8 cellular contexts compared by ENCODE assay signal in the genomic region with DNA sequence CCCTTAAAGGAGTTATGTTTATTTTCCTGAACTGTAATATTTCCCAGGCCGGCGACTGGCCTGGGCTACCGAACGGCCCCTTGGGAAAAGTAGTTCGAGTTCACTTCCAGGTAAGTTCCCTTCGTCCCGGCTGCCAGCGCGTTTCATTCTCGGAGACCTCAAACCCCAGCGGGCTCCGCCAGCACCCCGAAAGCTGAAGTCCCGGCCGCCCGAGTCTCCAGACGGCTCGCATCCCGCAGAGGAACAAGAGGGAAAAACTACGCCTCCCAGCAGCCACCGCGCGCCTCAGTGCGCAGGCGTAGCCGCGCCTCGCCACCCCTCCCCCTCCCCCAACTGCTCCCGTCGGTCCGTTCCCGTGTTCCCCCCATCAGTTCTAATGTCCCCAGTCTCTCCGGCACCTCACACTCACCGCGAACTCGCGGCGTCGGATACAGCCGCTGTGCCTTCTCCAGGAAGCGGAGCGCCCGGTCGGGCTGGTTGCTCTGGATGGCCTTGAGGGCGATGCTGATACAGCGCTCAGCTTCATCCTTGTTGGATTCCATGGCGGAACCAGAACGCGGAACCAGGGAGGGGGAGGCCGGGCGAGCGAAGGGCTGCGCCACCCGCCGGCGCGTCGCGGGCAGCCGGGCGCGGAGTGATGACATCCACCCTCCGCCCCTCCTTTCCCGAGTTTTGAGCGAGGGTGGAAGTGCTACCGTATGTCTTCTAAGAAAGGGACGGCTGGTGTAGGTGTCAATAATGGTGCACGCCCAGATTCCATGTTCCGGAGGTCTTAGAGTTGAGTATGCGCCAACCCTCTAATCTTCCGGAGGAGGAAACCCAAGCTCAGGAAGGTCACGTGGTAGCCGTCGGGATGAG. TPM values are rescaled to one million over a fixed set of nuclear protein-coding genes. Genes with fewer than 3 reads are reported as not detected.
DNase-seq lines count a peak whose midpoint lies in the region; ATAC-seq, FAIRE-seq and TF ChIP-seq lines count a peak whose summit lies in the region.

Gene DNAJB12 (minus strand): TSS at position 564 of the 858 bp plus-strand sequence. CDS start 22 bp downstream, at position 542.

- WGBS in right cardiac atrium: under 1% methylated on average over 74 of the region's 74 CpGs
- 0 to 1% (median 0%) methylated on average over 68 to 74 of the region's 74 CpGs for WGBS in psoas muscle, 3 donors
- WGBS in urinary bladder: under 1% methylated on average over 74 of the region's 74 CpGs

- no peaks in the 10 kb centered on the region for H3K9me3 ChIP-seq in ascending aorta
- no peaks in the 10 kb centered on the region for H3K9me3 ChIP-seq in right cardiac atrium (ENCODE audit: control insufficient read depth, low read length)
- H3K9me3 ChIP-seq in psoas muscle: no peaks in the 10 kb centered on the region

- intact Hi-C loops in ascending aorta (cut with DNase I) (loop anchor here (10.0 kb wide), 1 partner anchor 810 kb away; the partner anchor contains the start of genes ECD and FAM149B1), right cardiac atrium (cut with DNase I) (no loop called here), psoas muscle (cut with DNase I) (no loop called here)

- ATAC-seq in HG02973 (IDR thresholded peaks at IDR 0.05; ENCODE audit: unreplicated experiment) (peak; percentile 66), right cardiac atrium (peak; percentile 91 to 92), psoas muscle (peak; percentile 89 to 93 (median 90))

- H3K4me1 ChIP-seq in ascending aorta: peaks cover 10 to 14% of the 10 kb centered on the region in 2 donors
- H3K4me1 ChIP-seq in right cardiac atrium (ENCODE audit: control insufficient read depth, insufficient read depth, low read length): peaks cover 7% of the 10 kb centered on the region
- peaks cover 20% of the 10 kb centered on the region for H3K4me1 ChIP-seq in psoas muscle
- no peaks in the 10 kb centered on the region for H3K4me1 ChIP-seq in urinary bladder (ENCODE audit: insufficient read depth)

- peak; percentile 87 for DNase-seq in GM18507 (ENCODE audit: extremely low spot score, insufficient read length, low read depth)
- peak; percentile 77 for DNase-seq in NCI-H2029 (lab: John Stamatoyannopoulos, UW)
- DNase-seq in T-helper 2 cell treated with Interferon-gamma antibody and Interleukin-4, amounts not matched to agents 5 μg/mL and 100 μg/mL, for 36 hours (ENCODE audit: low spot score): peak; percentile 90
- DNase-seq in ascending aorta (ENCODE audit: low spot score in 2 of 2): peak; percentile 68 to 94
- DNase-seq in right cardiac atrium: peak; percentile 92 to 96 (median 96)
- peak; percentile 90 to 96 for DNase-seq in psoas muscle

- peaks cover 26% of the 10 kb centered on the region for H3K4me1 Mint-ChIP-seq in T-helper 2 cell treated with Interferon-gamma antibody and Interleukin-4, amounts not matched to agents 5 μg/mL and 100 μg/mL, for 36 hours (ENCODE audit: low read depth)

- H3K36me3 Mint-ChIP-seq in T-helper 2 cell treated with Interferon-gamma antibody and Interleukin-4, amounts not matched to agents 5 μg/mL and 100 μg/mL, for 36 hours (ENCODE audit: low read depth): peaks cover 15% of the 10 kb centered on the region

- H3K27ac Mint-ChIP-seq in T-helper 2 cell treated with Interferon-gamma antibody and Interleukin-4, amounts not matched to agents 5 μg/mL and 100 μg/mL, for 36 hours: peak within 1 kb of the TSS; percentile 99

- H3K36me3 ChIP-seq in ascending aorta (peaks cover 0 to 16% of the 10 kb centered on the region in 2 donors), psoas muscle (ENCODE audit: insufficient read depth in 1 of 2, low read depth in 1 of 2) (peaks cover 0 to 23% of the 10 kb centered on the region in 2 donors), urinary bladder (ENCODE audit: insufficient read depth) (peaks cover 2% of the 10 kb centered on the region)

- FAIRE-seq in GM18507 (lab: Jason Lieb, UNC): peak; percentile 89

- H3K4me3 Mint-ChIP-seq in T-helper 2 cell treated with Interferon-gamma antibody and Interleukin-4, amounts not matched to agents 5 μg/mL and 100 μg/mL, for 36 hours: peak within 1 kb of the TSS; percentile 99

- TF ChIP-seq CTCF in ascending aorta (IDR thresholded peaks at IDR 0.05) (no peak), psoas muscle (IDR thresholded peaks at IDR 0.05) (peak; percentile 6)

- peak within 1 kb of the TSS; percentile 98 for H3K27ac ChIP-seq in ascending aorta
- H3K27ac ChIP-seq in right cardiac atrium (ENCODE audit: low read length): peak within 1 kb of the TSS; percentile 97
- H3K27ac ChIP-seq in psoas muscle: peak within 1 kb of the TSS; percentile 93
- peak within 1 kb of the TSS; percentile 92 for H3K27ac ChIP-seq in urinary bladder (ENCODE audit: low read depth)

- H3K4me3 ChIP-seq in ascending aorta (peak within 1 kb of the TSS; percentile 96), right cardiac atrium (ENCODE audit: low read length) (peak within 1 kb of the TSS; percentile 52), psoas muscle (peak within 1 kb of the TSS; percentile 95), urinary bladder (ENCODE audit: low read depth, low read length) (peak within 1 kb of the TSS; percentile 66)

- H3K27me3 ChIP-seq in ascending aorta (no peaks in the 10 kb centered on the region), right cardiac atrium (ENCODE audit: control insufficient read depth, insufficient read depth) (no peaks in the 10 kb centered on the region), psoas muscle (ENCODE audit: insufficient read depth in 3 of 3, low read length in 2 of 3) (no peaks in the 10 kb centered on the region)

- no peaks in the 10 kb centered on the region for H3K9me3 Mint-ChIP-seq in T-helper 2 cell treated with Interferon-gamma antibody and Interleukin-4, amounts not matched to agents 5 μg/mL and 100 μg/mL, for 36 hours

- no peaks in the 10 kb centered on the region for H3K27me3 Mint-ChIP-seq in T-helper 2 cell treated with Interferon-gamma antibody and Interleukin-4, amounts not matched to agents 5 μg/mL and 100 μg/mL, for 36 hours (ENCODE audit: low read depth)

RNA-seq across cellular contexts. Expression of gene DNAJB12, which starts in this region (rescaled TPM):
- total RNA-seq in ascending aorta (46.1 TPM), right cardiac atrium (10 to 100 TPM; 26.9 to 35.0 (median 30.9) TPM), psoas muscle (10 to 100 TPM; 24.0 to 38.7 (median 34.0) TPM), urinary bladder (21.9 TPM)
- polyA plus RNA-seq in right cardiac atrium (25.8 TPM), psoas muscle (10 to 100 TPM; 22.1 to 24.9 (median 22.5) TPM), urinary bladder (26.7 TPM)

Comparison
In these comparisons a context has a peak if more than half of its experiments do, and no peak if none do; other contexts are left out.
1. Peak in every context shown above with its lines: DNase-seq, ATAC-seq, H3K4me3 ChIP-seq and H3K27ac ChIP-seq.